Comparison of ENCODE assay signal across 1 cellular context in the genomic region with DNA sequence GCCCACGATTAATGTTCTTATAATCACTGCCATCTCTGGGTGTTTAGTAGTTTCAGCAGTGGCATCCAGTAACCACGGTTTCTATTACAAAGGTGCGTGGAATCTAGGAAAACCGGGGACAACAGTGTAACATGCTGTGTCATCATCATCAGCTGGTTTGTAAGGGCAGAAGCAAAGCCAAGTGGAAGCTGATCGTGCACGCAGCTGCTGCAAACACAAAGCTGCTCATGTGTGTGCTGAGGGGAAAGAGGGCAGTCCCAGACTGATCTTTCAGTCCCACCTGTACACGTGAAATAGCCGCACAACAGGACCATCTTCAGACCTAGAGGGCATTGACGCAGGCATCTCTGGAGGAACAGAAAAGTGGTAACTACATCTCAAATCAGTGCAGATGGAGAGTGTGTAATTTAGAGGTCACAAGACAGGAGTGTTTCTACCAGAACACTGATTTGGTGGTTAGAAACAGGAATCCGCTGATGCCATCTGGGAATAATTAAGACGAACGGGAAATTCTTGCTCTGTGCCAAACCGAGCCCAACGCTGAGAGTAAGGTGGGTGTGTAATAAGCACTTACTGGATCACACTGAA.
TF ChIP-seq lines count a peak whose summit lies in the region.

No MANE protein-coding gene starts in this region.

TF ChIP-seq in SK-N-SH, 30 proteins besides CTCF, POLR2A, EP300 and RAD21 (continued from another document):
- TF ChIP-seq, protein P1, sequence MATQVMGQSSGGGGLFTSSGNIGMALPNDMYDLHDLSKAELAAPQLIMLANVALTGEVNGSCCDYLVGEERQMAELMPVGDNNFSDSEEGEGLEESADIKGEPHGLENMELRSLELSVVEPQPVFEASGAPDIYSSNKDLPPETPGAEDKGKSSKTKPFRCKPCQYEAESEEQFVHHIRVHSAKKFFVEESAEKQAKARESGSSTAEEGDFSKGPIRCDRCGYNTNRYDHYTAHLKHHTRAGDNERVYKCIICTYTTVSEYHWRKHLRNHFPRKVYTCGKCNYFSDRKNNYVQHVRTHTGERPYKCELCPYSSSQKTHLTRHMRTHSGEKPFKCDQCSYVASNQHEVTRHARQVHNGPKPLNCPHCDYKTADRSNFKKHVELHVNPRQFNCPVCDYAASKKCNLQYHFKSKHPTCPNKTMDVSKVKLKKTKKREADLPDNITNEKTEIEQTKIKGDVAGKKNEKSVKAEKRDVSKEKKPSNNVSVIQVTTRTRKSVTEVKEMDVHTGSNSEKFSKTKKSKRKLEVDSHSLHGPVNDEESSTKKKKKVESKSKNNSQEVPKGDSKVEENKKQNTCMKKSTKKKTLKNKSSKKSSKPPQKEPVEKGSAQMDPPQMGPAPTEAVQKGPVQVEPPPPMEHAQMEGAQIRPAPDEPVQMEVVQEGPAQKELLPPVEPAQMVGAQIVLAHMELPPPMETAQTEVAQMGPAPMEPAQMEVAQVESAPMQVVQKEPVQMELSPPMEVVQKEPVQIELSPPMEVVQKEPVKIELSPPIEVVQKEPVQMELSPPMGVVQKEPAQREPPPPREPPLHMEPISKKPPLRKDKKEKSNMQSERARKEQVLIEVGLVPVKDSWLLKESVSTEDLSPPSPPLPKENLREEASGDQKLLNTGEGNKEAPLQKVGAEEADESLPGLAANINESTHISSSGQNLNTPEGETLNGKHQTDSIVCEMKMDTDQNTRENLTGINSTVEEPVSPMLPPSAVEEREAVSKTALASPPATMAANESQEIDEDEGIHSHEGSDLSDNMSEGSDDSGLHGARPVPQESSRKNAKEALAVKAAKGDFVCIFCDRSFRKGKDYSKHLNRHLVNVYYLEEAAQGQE (IDR thresholded peaks at IDR 0.05; ENCODE audit: low read depth, low read length), result no peak
- TF ChIP-seq NFIC (IDR thresholded peaks at IDR 0.05; ENCODE audit: borderline replicate concordance) (peak; percentile 78; the same call in 1 of the 2 replicates), MEF2A (IDR thresholded peaks at IDR 0.05; ENCODE audit: borderline replicate concordance, low read depth) (no peak), GATA2 (CRISPR knock-in tag; IDR thresholded peaks at IDR 0.05) (peak; percentile 45)
